Comparison of ENCODE assay signal across 4 cellular contexts in genomic region chr3:87737817-87738216, GRCh38. TPM values are rescaled to one million over a fixed set of nuclear protein-coding genes. Genes with fewer than 3 reads are reported as not detected.
"Had no signal": no experiment of that assay in that cellular context is flagged by ENCODE, and none has a peak within 500 bp of the region (broad histone marks: within the 10 kb centered on the region; RNA-seq: fewer than 3 reads in every experiment).

No MANE protein-coding gene starts in this region.

RNA-seq across cellular contexts. Expression of gene HTR1F, which starts 54.7 kb away (rescaled TPM):
- total RNA-seq: epithelial cell of proximal tubule, hepatocyte, renal cortical epithelial cell had no signal
- polyA plus RNA-seq: hepatocyte; naive thymus-derived CD4-positive, alpha-beta T cell had no signal
